In genomic region chr4:80090101-80090500, GRCh38 we compare ENCODE assay signal across 25 cellular contexts. TPM values are rescaled to one million over a fixed set of nuclear protein-coding genes. Genes with fewer than 3 reads are reported as not detected.
DNase-seq lines count a peak whose midpoint lies in the region; ATAC-seq, FAIRE-seq and TF ChIP-seq lines count a peak whose summit lies in the region.
"Had no signal": no experiment of that assay in that cellular context is flagged by ENCODE, and none has a peak within 500 bp of the region (broad histone marks: within the 10 kb centered on the region; RNA-seq: fewer than 3 reads in every experiment).

No MANE protein-coding gene starts in this region.

- no peak overlapping the region for H3K4me2 ChIP-seq in H1 (ENCODE audit: insufficient read depth in 1 of 2, low read depth in 2 of 2, low read length in 2 of 2)
- H3K4me2 ChIP-seq: A549, BLaER1 had no signal

- no peak overlapping the region for H3K4ac ChIP-seq in H1 (replicated peaks; ENCODE audit: insufficient read length, low read depth, low read length)

- no peak overlapping the region for H2BK5ac ChIP-seq in H1 (ENCODE audit: low read depth, low read length)

- no peaks in the 10 kb centered on the region for H3K79me2 ChIP-seq in H1 (ENCODE audit: control insufficient read depth in 1 of 2, insufficient read depth in 2 of 2, low read length in 2 of 2)

- no peak overlapping the region for H2BK15ac ChIP-seq in H1 (ENCODE audit: low read length)

- no peak overlapping the region for H3K14ac ChIP-seq in H1 (ENCODE audit: insufficient read length)

- H3K23me2 ChIP-seq in H1 (ENCODE audit: low read depth, low read length): no peaks in the 10 kb centered on the region; the same call in 1 of the 2 replicates

- intact Hi-C loops in mucosa of descending colon (cut with DNase I, micrococcal nuclease): no loop called here

- H3K9me3 ChIP-seq in H1 (ENCODE audit: insufficient read depth in 2 of 2, low read depth in 1 of 2, low read length in 1 of 2) (no peaks in the 10 kb centered on the region), mucosa of descending colon (no peaks in the 10 kb centered on the region)
- H3K9me3 ChIP-seq: A549, BE2C, BLaER1 had no signal

- FAIRE-seq in H1 (lab: Jason Lieb, UNC): no peak
- FAIRE-seq: A549, GM12878, GM12892, GM18507 had no signal

- H4K8ac ChIP-seq in H1 (ENCODE audit: extremely low read depth, insufficient read depth, low read length): no peak overlapping the region

- no peaks in the 10 kb centered on the region for H3K79me1 ChIP-seq in H1 (ENCODE audit: low read depth, low read length)

- no peak overlapping the region for H3K23ac ChIP-seq in H1 (ENCODE audit: insufficient read length)

- 73% methylated on average over 1 of the region's 1 CpG; no CpG with 5 or more reads in 1 of the 2 experiments for WGBS in H1 (ENCODE audit: extremely low coverage in 1 of 2, insufficient coverage in 1 of 2, insufficient read length in 1 of 2, insufficient replicate concordance in 2 of 2, low coverage in 1 of 2, low lambda C conversion rate in 2 of 2, missing lambda C conversion rate in 1 of 2), 2 experiments

- H3K27ac ChIP-seq in H1 (ENCODE audit: low read depth, low read length): no peak overlapping the region
- H3K27ac ChIP-seq: A549, BLaER1 had no signal

- no peaks in the 10 kb centered on the region for H3K36me3 ChIP-seq in H1 (ENCODE audit: control insufficient read depth in 2 of 4, insufficient read depth in 4 of 4, low read length in 3 of 4)
- no peaks in the 10 kb centered on the region for H3K36me3 ChIP-seq in mucosa of descending colon (ENCODE audit: low read depth)
- H3K36me3 ChIP-seq: BE2C, BLaER1 had no signal

- no peaks in the 10 kb centered on the region for H4K20me1 ChIP-seq in H1 (replicated peaks in 1 of 2; ENCODE audit: control insufficient read depth in 1 of 2, insufficient read depth in 2 of 2, low read length in 2 of 2)
- H4K20me1 ChIP-seq: BLaER1 had no signal

- POLR2A ChIA-PET in H1 (lab: Charles Lee; ENCODE audit: partially characterized antibody): no interaction called here

- H2BK120ac ChIP-seq in H1 (replicated peaks; ENCODE audit: low read depth, low read length): no peak overlapping the region

- no peak for TF ChIP-seq CTCF in H1 (IDR thresholded peaks at IDR 0.05; ENCODE audit: control extremely low read depth in 1 of 3, insufficient read depth in 1 of 3, low read depth in 1 of 3, low read length in 3 of 3)
- TF ChIP-seq CTCF in mucosa of descending colon (IDR thresholded peaks at IDR 0.05): no peak

- H4K91ac ChIP-seq in H1 (replicated peaks; ENCODE audit: insufficient read length, low read length): no peak overlapping the region

- TF ChIP-seq RAD21 in H1 (IDR thresholded peaks at IDR 0.05 in 1 of 2, conservative IDR thresholded peaks at IDR 0.05 in 1 of 2; ENCODE audit: low read depth in 2 of 2, low read length in 2 of 2): no peak

- H3K27me3 ChIP-seq in H1 (replicated peaks in 1 of 4; ENCODE audit: control insufficient read depth in 3 of 4, extremely low read depth in 1 of 4, insufficient read depth in 3 of 4, low read length in 3 of 4): no peaks in the 10 kb centered on the region
- H3K27me3 ChIP-seq: BE2C, BLaER1 had no signal

- no peak overlapping the region for H2BK12ac ChIP-seq in H1 (ENCODE audit: low read depth, low read length)

- CTCF ChIA-PET in H1 (lab: Charles Lee; ENCODE audit: partially characterized antibody): interaction anchor here (0.8 to 1.4 kb wide), 3 partner anchors 11 to 248 kb away, joined by 3 to 6 read pairs (median 3); partner anchors contain the start of gene ANTXR2

- H2BK20ac ChIP-seq in H1 (ENCODE audit: low read length): no peak overlapping the region

- H3K56ac ChIP-seq in H1 (replicated peaks; ENCODE audit: insufficient read length, low read depth, low read length): no peak overlapping the region

- TF ChIP-seq POLR2A in H1 (IDR thresholded peaks at IDR 0.05; ENCODE audit: control extremely low read depth in 1 of 2, low read depth in 2 of 2, low read length in 2 of 2): no peak

- H3K9ac ChIP-seq in H1 (replicated peaks in 1 of 4; ENCODE audit: extremely low read depth in 1 of 4, low read depth in 3 of 4, low read length in 3 of 4): no peak overlapping the region
- H3K9ac ChIP-seq: BLaER1 had no signal

- H3K4me1 ChIP-seq in H1 (replicated peaks in 1 of 4; ENCODE audit: control insufficient read depth in 3 of 4, insufficient read depth in 4 of 4, low read length in 3 of 4): no peaks in the 10 kb centered on the region
- H3K4me1 ChIP-seq in mucosa of descending colon (ENCODE audit: low read depth): no peaks in the 10 kb centered on the region
- H3K4me1 ChIP-seq: A549, BLaER1 had no signal

- H2AK5ac ChIP-seq in H1 (ENCODE audit: low read depth, low read length): no peak overlapping the region

- no peak overlapping the region for H3K4me3 ChIP-seq in H1 (ENCODE audit: extremely low read depth in 1 of 4, insufficient read depth in 2 of 4, low read depth in 3 of 4, low read length in 4 of 4)
- H3K4me3 ChIP-seq in mucosa of descending colon: no peak overlapping the region
- H3K4me3 ChIP-seq: A549, BLaER1, GM12878 had no signal

- 0 out of 2 replicates have a peak overlapping the region, but pooled peaks have one; percentile 11 for H3K18ac ChIP-seq in H1 (ENCODE audit: extremely low read depth, low read length)

- H2AFZ ChIP-seq in H1 (ENCODE audit: low read length): no peak overlapping the region

- no peak overlapping the region for H4K5ac ChIP-seq in H1 (ENCODE audit: insufficient read length, low read depth, low read length)

- peak; percentile 55 for DNase-seq in RPMI7951 (ENCODE audit: low read depth)
- DNase-seq in H1 (ENCODE audit: low read depth in 1 of 2, low spot score in 2 of 2): no peak
- no peak for DNase-seq in mucosa of descending colon
- no peak for DNase-seq in activated CD4-positive, CD25-positive, alpha-beta regulatory T cell treated with anti-CD3 and anti-CD28 coated beads, Interleukin-2, amount 50 U/mL, for 72 hours
- no peak for DNase-seq in activated CD4-positive, alpha-beta T cell treated with anti-CD3 and anti-CD28 coated beads, Interleukin-2, amount 50 U/mL, for 48 hours
- DNase-seq: 8988T; BE2C; C1 segment of cervical spinal cord; CD4-positive, alpha-beta memory T cell; CD4-positive, CD25-positive, alpha-beta regulatory T cell; CD8-positive, alpha-beta memory T cell; COR-L47; DMS 273 treated with DMSO at 0.1 percent for 48 hours; DMS153; DMS53; DMS79; DND-41; EL; GDM1 had no signal

- TF ChIP-seq EP300 in H1 (IDR thresholded peaks at IDR 0.05; ENCODE audit: borderline replicate concordance in 1 of 2, low read depth in 2 of 2, low read length in 2 of 2): no peak

- peak; percentile 31 for ATAC-seq in mucosa of descending colon
- ATAC-seq in HG02678 (IDR thresholded peaks at IDR 0.05; ENCODE audit: unreplicated experiment): no peak
- ATAC-seq: A549, GM12878 had no signal

TF ChIP-seq in H1, 55 proteins besides CTCF, POLR2A, EP300 and RAD21:
- no peak for TF ChIP-seq ATF3 (IDR thresholded peaks at IDR 0.05; ENCODE audit: insufficient read depth, low read depth, low read length)
- TF ChIP-seq CBX5 (IDR thresholded peaks at IDR 0.05; ENCODE audit: low read depth, low read length): no peak
- TF ChIP-seq HDAC2 (IDR thresholded peaks at IDR 0.05; ENCODE audit: borderline replicate concordance in 1 of 2, low read depth in 2 of 2, low read length in 2 of 2): no peak
- no peak for TF ChIP-seq TAF7 (optimal IDR thresholded peaks at IDR 0.05; ENCODE audit: borderline replicate concordance, low read depth, low read length)
- no peak for TF ChIP-seq RFX5 (IDR thresholded peaks at IDR 0.05; ENCODE audit: borderline replicate concordance, low read depth, low read length)
- TF ChIP-seq CHD2 (IDR thresholded peaks at IDR 0.05; ENCODE audit: low read length): no peak
- TF ChIP-seq ATF2 (IDR thresholded peaks at IDR 0.05; ENCODE audit: low read length): no peak
- no peak for TF ChIP-seq EZH2 (IDR thresholded peaks at IDR 0.05; ENCODE audit: low read depth, low read length, severe bottlenecking)

RNA-seq across cellular contexts. Expression of gene ANTXR2, which starts 17.1 kb away (rescaled TPM):
- 32.0 and 36.4 TPM in 2 replicates for total RNA-seq in RPMI7951 (2014; rRNA removed; shearing (Covaris generic))
- 7.5 and 7.9 TPM in 2 replicates for total RNA-seq in H1 (2021; fragmentation: NEBNext Ultra II Directional; extraction: Animal tissue kit (Norgen Biotek cat#: 25700))
- 0.89 and 1.1 TPM in 2 replicates for polyA plus RNA-seq in H1 (2011; rRNA removed)
- polyA plus RNA-seq in H1 (2011; cell fraction: cytosol; rRNA removed): 2.2 TPM
- polyA plus RNA-seq in H1 (2011; cell fraction: nucleus; rRNA removed): 1.5 TPM
- polyA plus RNA-seq in H1 (2012, experiment 1 of 2): 5.7 to 8.8 TPM (median 6.2 TPM) in 4 replicates
- 0.18 TPM for polyA plus RNA-seq in H1 (2012, experiment 2 of 2)
- polyA plus RNA-seq in H1 (2013, experiment 1 of 2): 8.0 TPM
- polyA plus RNA-seq in H1 (2013, experiment 2 of 2): 7.9 TPM
- polyA minus RNA-seq in H1 (2011; rRNA and poly(A)+ RNA removed): 2.8 and 4.6 TPM in 2 replicates
- polyA minus RNA-seq in H1 (2011; cell fraction: cytosol; rRNA and poly(A)+ RNA removed): 5.1 TPM
- 7.5 TPM for polyA minus RNA-seq in H1 (2011; cell fraction: nucleus; rRNA and poly(A)+ RNA removed)
- total RNA-seq in mucosa of descending colon: 100 to 1,000 TPM in 2 of 3 donors, 10 to 100 TPM in 1; 83.2 to 276 (median 120) TPM
